Comparison of ENCODE assay signal across 1 cellular context in the genomic region with DNA sequence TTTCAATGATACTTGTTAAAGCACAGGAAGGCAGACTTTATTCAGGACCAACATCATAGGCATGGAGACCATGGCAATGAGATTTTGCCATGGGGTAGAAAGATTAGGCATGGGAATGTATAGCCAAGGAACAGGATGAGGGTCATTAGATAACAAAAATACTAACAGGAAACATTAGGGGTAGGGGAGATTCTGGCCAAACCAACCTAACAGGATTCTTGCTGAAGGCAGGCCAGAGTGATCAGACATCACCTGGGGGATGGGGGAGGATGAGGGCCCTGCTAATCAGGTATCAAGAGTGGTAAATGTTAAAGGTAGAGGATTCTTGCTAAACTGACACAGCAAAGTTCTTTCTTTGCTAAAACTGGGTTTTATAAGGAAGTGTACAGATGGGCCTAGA.
TF ChIP-seq lines count a peak whose summit lies in the region.

No MANE protein-coding gene starts in this region.

TF ChIP-seq in H1, 55 proteins besides CTCF, POLR2A, EP300 and RAD21 (continued from another document):
- no peak for TF ChIP-seq ATF2 (IDR thresholded peaks at IDR 0.05; ENCODE audit: low read length)
- no peak for TF ChIP-seq POLR2AphosphoS5 (IDR thresholded peaks at IDR 0.05; ENCODE audit: low read depth, low read length)
